1 cellular context compared by ENCODE assay signal in genomic region chr9:79637180-79637925, GRCh38.
TF ChIP-seq lines count a peak whose summit lies in the region.

No MANE protein-coding gene starts in this region.

TF ChIP-seq in GM12878, 131 proteins besides CTCF, POLR2A, EP300 and RAD21 (continued from another document):
- no peak for TF ChIP-seq IRF5 (IDR thresholded peaks at IDR 0.05; ENCODE audit: borderline replicate concordance)
- no peak for TF ChIP-seq MAX (IDR thresholded peaks at IDR 0.05; ENCODE audit: low read depth, low read length)
- TF ChIP-seq CREM (IDR thresholded peaks at IDR 0.05; ENCODE audit: low read depth): no peak
- TF ChIP-seq PKNOX1 (IDR thresholded peaks at IDR 0.05): 0 out of 2 replicates have a peak, but pooled peaks have one; percentile 11
- TF ChIP-seq TCF12 (IDR thresholded peaks at IDR 0.05; ENCODE audit: low read depth, low read length): 0 out of 2 replicates have a peak, but pooled peaks have one; percentile 28
